In genomic region chr17:34155947-34156346, GRCh38 we compare ENCODE assay signal across 19 cellular contexts.
DNase-seq lines count a peak whose midpoint lies in the region; ATAC-seq and TF ChIP-seq lines count a peak whose summit lies in the region.
"Had no signal": no experiment of that assay in that cellular context is flagged by ENCODE, and none has a peak within 500 bp of the region (broad histone marks: within the 10 kb centered on the region; RNA-seq: fewer than 3 reads in every experiment).

No MANE protein-coding gene starts in this region.

- H3K9me3 ChIP-seq in DND-41 (ENCODE audit: insufficient read depth, low read length, severe bottlenecking) (no peaks in the 10 kb centered on the region), neural cell (ENCODE audit: low read length) (no peaks in the 10 kb centered on the region), SJCRH30 (replicated peaks) (no peaks in the 10 kb centered on the region)

- TF ChIP-seq RAD21 in neural cell (conservative IDR thresholded peaks at IDR 0.05) = no peak

- H3F3A ChIP-seq in neural cell (ENCODE audit: insufficient read depth, low read length, poor library complexity, severe bottlenecking) = no peaks in the 10 kb centered on the region

- H3K27ac Mint-ChIP-seq in WTC11 = peak overlapping the region; percentile 98; the same call in 1 of the 2 replicates
- no peak overlapping the region for H3K27ac Mint-ChIP-seq in glutamatergic neuron (ENCODE audit: unreplicated experiment)

- POLR2A ChIA-PET in WTC11 (lab: Charles Lee) = interaction anchor here (0.6 kb wide), 1 partner anchor 798 kb away, joined by 3 read pairs; no protein-coding TSS in a partner anchor

- H4K20me1 ChIP-seq in DND-41 (ENCODE audit: insufficient read depth, low read length) = no peaks in the 10 kb centered on the region; the same call in 1 of the 2 replicates
- H4K20me1 ChIP-seq in neural cell (ENCODE audit: insufficient read depth) = no peaks in the 10 kb centered on the region

- H3K27me3 ChIP-seq in DND-41 (ENCODE audit: insufficient read depth, low read length, poor library complexity) = peaks cover 13% of the 10 kb centered on the region
- H3K27me3 ChIP-seq in neural cell (ENCODE audit: insufficient read depth, low read depth, low read length) = peaks cover 28% of the 10 kb centered on the region
- H3K27me3 ChIP-seq in SJCRH30 = peaks cover 19% of the 10 kb centered on the region

- H3K36me3 Mint-ChIP-seq in WTC11 = peaks cover 2% of the 10 kb centered on the region; the same call in 1 of the 2 replicates
- no peaks in the 10 kb centered on the region for H3K36me3 Mint-ChIP-seq in glutamatergic neuron (ENCODE audit: unreplicated experiment)

- H3K27ac ChIP-seq in DND-41 (ENCODE audit: low read length) = no peak overlapping the region
- no peak overlapping the region for H3K27ac ChIP-seq in neural cell (ENCODE audit: low read length)
- H3K27ac ChIP-seq in SJCRH30 = no peak overlapping the region
- H3K27ac ChIP-seq: SK-N-MC had no signal

- H3K4me3 ChIP-seq in DND-41 (ENCODE audit: low read depth in 1 of 2, low read length in 2 of 2) (no peak overlapping the region), neural cell (ENCODE audit: low read length) (peak overlapping the region; percentile 71), SJCRH30 (no peak overlapping the region)
- H3K4me3 ChIP-seq: SK-N-MC had no signal

- DNase-seq in DND-41 (no peak), WTC11 (ENCODE audit: low spot score) (no peak), glutamatergic neuron (no peak), SJCRH30 (no peak), RPMI8226 (no peak)
- DNase-seq: DMS79, KBM-7, NCI-H1105 treated with DMSO at 0.1 percent for 48 hours, NCI-H1694, NCI-H2081 treated with DMSO at 0.1 percent for 48 hours, NCI-H510A, NCI-H748 treated with DMSO at 0.1 percent for 48 hours, Right ventricle myocardium superior had no signal

- H3K4me2 ChIP-seq in DND-41 (ENCODE audit: insufficient read depth, low read length) (peak overlapping the region; percentile 34), neural cell (ENCODE audit: low read length) (no peak overlapping the region)

- no peak for TF ChIP-seq CTCF in DND-41 (IDR thresholded peaks at IDR 0.05; ENCODE audit: borderline replicate concordance, extremely low read depth, low read length, poor library complexity, severe bottlenecking)
- TF ChIP-seq CTCF in WTC11 (IDR thresholded peaks at IDR 0.05) = no peak
- no peak for TF ChIP-seq CTCF in glutamatergic neuron (IDR thresholded peaks at IDR 0.05; ENCODE audit: partially characterized antibody, unreplicated experiment)
- TF ChIP-seq CTCF in neural cell (IDR thresholded peaks at IDR 0.05; ENCODE audit: poor library complexity, severe bottlenecking) = no peak

- ATAC-seq in DND-41 (ENCODE audit: insufficient read depth, low read depth) = no peak
- ATAC-seq in WTC11 = no peak
- ATAC-seq in GM19328 (IDR thresholded peaks at IDR 0.05; ENCODE audit: unreplicated experiment) = no peak
- no peak for ATAC-seq in GM18909 (IDR thresholded peaks at IDR 0.05; ENCODE audit: poor library complexity, unreplicated experiment)
- ATAC-seq: HCT116, HepG2 had no signal

- CTCF ChIA-PET in WTC11 (lab: Charles Lee) = interaction anchor here (0.6 to 6.4 kb wide), 14 partner anchors 8 to 377 kb away, joined by 3 to 67 read pairs (median 5); no protein-coding TSS in a partner anchor

- H3K9ac ChIP-seq in DND-41 (ENCODE audit: low read depth, low read length) (no peak overlapping the region), neural cell (ENCODE audit: low read length) (no peak overlapping the region)

- H3K4me3 Mint-ChIP-seq in WTC11 = peak overlapping the region; percentile 85
- peak overlapping the region; percentile 94 for H3K4me3 Mint-ChIP-seq in glutamatergic neuron (ENCODE audit: unreplicated experiment)

- H3K36me3 ChIP-seq in DND-41 (ENCODE audit: insufficient read depth, low read length) = no peaks in the 10 kb centered on the region
- H3K36me3 ChIP-seq in neural cell (ENCODE audit: insufficient read depth, low read length) = no peaks in the 10 kb centered on the region
- no peaks in the 10 kb centered on the region for H3K36me3 ChIP-seq in SJCRH30

- H3K79me2 ChIP-seq in DND-41 (ENCODE audit: insufficient read depth, low read length) = no peaks in the 10 kb centered on the region
- no peaks in the 10 kb centered on the region for H3K79me2 ChIP-seq in neural cell (replicated peaks; ENCODE audit: insufficient read depth, low read length)

- no peaks in the 10 kb centered on the region for H3K9me3 Mint-ChIP-seq in WTC11
- H3K9me3 Mint-ChIP-seq in glutamatergic neuron (ENCODE audit: unreplicated experiment) = peaks cover 4% of the 10 kb centered on the region

- no peak overlapping the region for H2AFZ ChIP-seq in DND-41 (ENCODE audit: low read depth, low read length)
- H2AFZ ChIP-seq in neural cell (ENCODE audit: low read depth, low read length) = no peak overlapping the region

- TF ChIP-seq EP300 in neural cell (conservative IDR thresholded peaks at IDR 0.05; ENCODE audit: poor library complexity, severe bottlenecking) = no peak

- no peaks in the 10 kb centered on the region for H3K9me2 ChIP-seq in neural cell (ENCODE audit: insufficient read depth, low read length)

- H3K4me1 ChIP-seq in DND-41 (ENCODE audit: insufficient read depth, low read length) (peaks cover 9% of the 10 kb centered on the region), SJCRH30 (no peaks in the 10 kb centered on the region)

- H3K27me3 Mint-ChIP-seq in WTC11 (ENCODE audit: low read depth) = peaks cover 14% of the 10 kb centered on the region
- peaks cover 1% of the 10 kb centered on the region for H3K27me3 Mint-ChIP-seq in glutamatergic neuron (ENCODE audit: unreplicated experiment)

- H3K4me1 Mint-ChIP-seq in WTC11 (peaks cover 84% of the 10 kb centered on the region), glutamatergic neuron (ENCODE audit: low read depth, unreplicated experiment) (peaks cover 31% of the 10 kb centered on the region)

TF ChIP-seq in WTC11, 78 proteins besides CTCF, POLR2A, EP300 and RAD21 (continues in another document):
- TF ChIP-seq MAX (CRISPR knock-in tag; IDR thresholded peaks at IDR 0.05) (no peak), TP53 (CRISPR knock-in tag; IDR thresholded peaks at IDR 0.05) (no peak), RORB (CRISPR knock-in tag; IDR thresholded peaks at IDR 0.05) (no peak), NFE2L1 (CRISPR knock-in tag; IDR thresholded peaks at IDR 0.05) (no peak), ATF1 (CRISPR knock-in tag; IDR thresholded peaks at IDR 0.05) (no peak), SP1 (CRISPR knock-in tag; conservative IDR thresholded peaks at IDR 0.05) (no peak), ZNF396 (CRISPR knock-in tag; IDR thresholded peaks at IDR 0.05; ENCODE audit: borderline replicate concordance) (no peak)
- TF ChIP-seq, protein P1, sequence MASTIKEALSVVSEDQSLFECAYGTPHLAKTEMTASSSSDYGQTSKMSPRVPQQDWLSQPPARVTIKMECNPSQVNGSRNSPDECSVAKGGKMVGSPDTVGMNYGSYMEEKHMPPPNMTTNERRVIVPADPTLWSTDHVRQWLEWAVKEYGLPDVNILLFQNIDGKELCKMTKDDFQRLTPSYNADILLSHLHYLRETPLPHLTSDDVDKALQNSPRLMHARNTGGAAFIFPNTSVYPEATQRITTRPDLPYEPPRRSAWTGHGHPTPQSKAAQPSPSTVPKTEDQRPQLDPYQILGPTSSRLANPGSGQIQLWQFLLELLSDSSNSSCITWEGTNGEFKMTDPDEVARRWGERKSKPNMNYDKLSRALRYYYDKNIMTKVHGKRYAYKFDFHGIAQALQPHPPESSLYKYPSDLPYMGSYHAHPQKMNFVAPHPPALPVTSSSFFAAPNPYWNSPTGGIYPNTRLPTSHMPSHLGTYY (CRISPR knock-in tag; IDR thresholded peaks at IDR 0.05) = no peak

TF ChIP-seq in neural cell, 6 proteins besides CTCF, POLR2A, EP300 and RAD21:
- TF ChIP-seq POLR2AphosphoS5 (IDR thresholded peaks at IDR 0.05) = no peak
- no peak for TF ChIP-seq MXI1 (conservative IDR thresholded peaks at IDR 0.05; ENCODE audit: poor library complexity, severe bottlenecking)
- TF ChIP-seq REST (IDR thresholded peaks at IDR 0.05; ENCODE audit: borderline replicate concordance) = no peak
- TF ChIP-seq SMC3 (conservative IDR thresholded peaks at IDR 0.05; ENCODE audit: poor library complexity) = no peak
- no peak for TF ChIP-seq TAF1 (IDR thresholded peaks at IDR 0.05; ENCODE audit: low read depth)
- TF ChIP-seq EZH2 (IDR thresholded peaks at IDR 0.05; ENCODE audit: borderline replicate concordance, insufficient read depth, low read length, poor library complexity, severe bottlenecking) = no peak
